In the genomic region with DNA sequence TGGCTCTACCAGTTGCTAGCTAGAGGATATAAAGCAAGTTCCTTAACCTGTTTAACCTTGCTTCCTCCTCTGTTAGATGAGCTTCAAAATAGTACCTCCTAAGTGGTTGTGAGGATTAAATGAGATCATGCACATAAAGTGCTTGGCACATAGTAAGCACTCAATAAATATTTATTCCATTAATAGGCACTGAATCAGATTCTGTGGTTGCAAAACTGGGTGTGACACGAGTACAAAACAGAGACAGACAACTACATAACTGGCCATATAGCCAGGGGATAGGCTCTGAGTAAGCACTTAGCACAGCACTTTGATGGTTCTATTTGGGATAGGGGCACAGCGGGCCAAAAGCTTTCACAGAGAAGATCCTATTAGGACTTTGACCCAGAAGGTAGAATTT, we compare ENCODE assay signal across 22 cellular contexts.
DNase-seq lines count a peak whose midpoint lies in the region; ATAC-seq and TF ChIP-seq lines count a peak whose summit lies in the region.
"Had no signal": no experiment of that assay in that cellular context is flagged by ENCODE, and none has a peak within 500 bp of the region (broad histone marks: within the 10 kb centered on the region; RNA-seq: fewer than 3 reads in every experiment).

No MANE protein-coding gene starts in this region.

- DNase-seq in MCF 10A (ENCODE audit: unreplicated experiment) (peak; percentile 15), breast epithelium (ENCODE audit: low spot score in 2 of 2) (no peak), epithelial cell of esophagus (ENCODE audit: low read depth) (peak; percentile 87), left colon (no peak), ACHN (no peak), gastrocnemius medialis (no peak), left cardiac atrium (no peak)
- DNase-seq: AML-193; C1 segment of cervical spinal cord; CD8-positive, alpha-beta memory T cell; H9; HFFc6; NCI-H1105; NCI-H2029 treated with DMSO at 0.1 percent for 48 hours; NCI-H524 treated with DMSO at 0.1 percent for 48 hours; NCI-H82; SHP77 had no signal

- no peak overlapping the region for H3K27ac Mint-ChIP-seq in MCF 10A (ENCODE audit: low read depth, unreplicated experiment)
- H3K27ac Mint-ChIP-seq: CD8-positive, alpha-beta memory T cell; H9; HFFc6 had no signal

- TF ChIP-seq CTCF in MCF 10A (IDR thresholded peaks at IDR 0.05; ENCODE audit: unreplicated experiment) (no peak), breast epithelium (IDR thresholded peaks at IDR 0.05) (no peak), epithelial cell of esophagus (IDR thresholded peaks at IDR 0.05; ENCODE audit: insufficient read depth, low read depth, low read length, missing control alignments) (no peak), gastrocnemius medialis (IDR thresholded peaks at IDR 0.05 in 4 of 5, conservative IDR thresholded peaks at IDR 0.05 in 1 of 5) (no peak)

- no peak overlapping the region for H3K4me3 ChIP-seq in breast epithelium
- H3K4me3 ChIP-seq in epithelial cell of esophagus (ENCODE audit: low read length): no peak overlapping the region
- no peak overlapping the region for H3K4me3 ChIP-seq in gastrocnemius medialis
- H3K4me3 ChIP-seq: K562 had no signal

- in situ Hi-C loops in ACHN (cut with HindIII; ENCODE audit: low pct_ligation_motif_present, low pct_unique_long_range_greater_than_20kb, low sequenced_read_pairs) (no loop called here), gastrocnemius medialis (cut with MboI; ENCODE audit: low sequenced_read_pairs in 4 of 4) (no loop called here)

- H3K27me3 ChIP-seq in breast epithelium: no peaks in the 10 kb centered on the region
- H3K27me3 ChIP-seq in gastrocnemius medialis: no peaks in the 10 kb centered on the region

- no peaks in the 10 kb centered on the region for H3K4me1 ChIP-seq in breast epithelium
- no peaks in the 10 kb centered on the region for H3K4me1 ChIP-seq in gastrocnemius medialis

- H3K27ac ChIP-seq in breast epithelium: no peak overlapping the region
- H3K27ac ChIP-seq in gastrocnemius medialis: no peak overlapping the region
- H3K27ac ChIP-seq: 22Rv1, HL-60 had no signal

- H3K36me3 ChIP-seq in breast epithelium: no peaks in the 10 kb centered on the region
- H3K36me3 ChIP-seq in gastrocnemius medialis: no peaks in the 10 kb centered on the region

- no peaks in the 10 kb centered on the region for H3K36me3 Mint-ChIP-seq in MCF 10A (ENCODE audit: insufficient read depth, unreplicated experiment)
- H3K36me3 Mint-ChIP-seq: CD8-positive, alpha-beta memory T cell had no signal

- H3K4me3 Mint-ChIP-seq in MCF 10A (ENCODE audit: unreplicated experiment): no peak overlapping the region
- H3K4me3 Mint-ChIP-seq: CD8-positive, alpha-beta memory T cell; H9; HFFc6 had no signal

- ATAC-seq in left colon (peak; percentile 12), GM21526 (IDR thresholded peaks at IDR 0.05; ENCODE audit: low FRiP score, unreplicated experiment) (no peak), gastrocnemius medialis (no peak), left cardiac atrium (no peak)
- ATAC-seq: HepG2, K562 had no signal

- no peaks in the 10 kb centered on the region for H3K4me1 Mint-ChIP-seq in MCF 10A (ENCODE audit: insufficient read depth, unreplicated experiment)
- H3K4me1 Mint-ChIP-seq: CD8-positive, alpha-beta memory T cell had no signal

- no peaks in the 10 kb centered on the region for H3K9me3 ChIP-seq in breast epithelium
- no peaks in the 10 kb centered on the region for H3K9me3 ChIP-seq in gastrocnemius medialis

- POLR2A ChIA-PET in MCF 10A (lab: Yijun Ruan, JAX): interaction anchor here (0.6 to 1.0 kb wide), 2 partner anchors 86 to 207 kb away, joined by 3 read pairs; no protein-coding TSS in a partner anchor

- H3K27me3 Mint-ChIP-seq in MCF 10A (ENCODE audit: insufficient read depth, unreplicated experiment): no peaks in the 10 kb centered on the region

- no TSS peak for BruUV-seq in MCF 10A (replicated peaks; lab: Mats Ljungman, UMichigan)

- H3K9me3 Mint-ChIP-seq in MCF 10A (ENCODE audit: unreplicated experiment): no peaks in the 10 kb centered on the region
- H3K9me3 Mint-ChIP-seq: CD8-positive, alpha-beta memory T cell; HFFc6 had no signal

- intact Hi-C loops in MCF 10A (cut with micrococcal nuclease): no loop called here
- intact Hi-C loops in breast epithelium (cut with DNase I; ENCODE audit: low total_unique reads): no loop called here
- intact Hi-C loops in left colon (cut with DNase I, micrococcal nuclease): no loop called here
- intact Hi-C loops in gastrocnemius medialis (cut with DNase I; ENCODE audit: low total_unique reads): no loop called here
- intact Hi-C loops in left cardiac atrium (cut with DNase I): no loop called here

- CTCF ChIA-PET in MCF 10A (lab: Yijun Ruan, JAX): interaction anchor here (1.6 kb wide), 1 partner anchor 30 kb away, joined by 4 read pairs; no protein-coding TSS in a partner anchor

- TF ChIP-seq POLR2A in breast epithelium (IDR thresholded peaks at IDR 0.05) (no peak), gastrocnemius medialis (IDR thresholded peaks at IDR 0.05) (no peak)

Comparison
In these comparisons a context has a peak if more than half of its experiments do, and no peak if none do; other contexts are left out.
1. DNase-seq: peak in MCF 10A (single experiment) and epithelial cell of esophagus (single experiment); none in breast epithelium (0 of 2), left colon (0 of 2), ACHN (single experiment), gastrocnemius medialis (0 of 2) and left cardiac atrium (single experiment).